Comparison of ENCODE assay signal across 1 cellular context in genomic region chr14:76953196-76953945, GRCh38.
TF ChIP-seq lines count a peak whose summit lies in the region.

No MANE protein-coding gene starts in this region.

TF ChIP-seq in GM12878, 131 proteins besides CTCF, POLR2A, EP300 and RAD21 (continued from another document):
- TF ChIP-seq ZBTB40 (IDR thresholded peaks at IDR 0.05; ENCODE audit: borderline replicate concordance), result no peak
- no peak for TF ChIP-seq CBX3 (IDR thresholded peaks at IDR 0.05; ENCODE audit: borderline replicate concordance, low read depth)
- TF ChIP-seq IKZF1 (conservative IDR thresholded peaks at IDR 0.05), result peak; percentile 68
- TF ChIP-seq SMAD1 (IDR thresholded peaks at IDR 0.05; ENCODE audit: low read depth, partially characterized antibody), result no peak
- no peak for TF ChIP-seq CBFB (IDR thresholded peaks at IDR 0.05; ENCODE audit: low read depth)
- peak; percentile 19 to 55; a peak in 2 of 4 replicates for TF ChIP-seq IKZF2 (IDR thresholded peaks at IDR 0.05)
- TF ChIP-seq NFIC (IDR thresholded peaks at IDR 0.05; ENCODE audit: low read depth, low read length), result no peak
- no peak for TF ChIP-seq ZBTB11 (CRISPR knock-in tag; IDR thresholded peaks at IDR 0.05)
- TF ChIP-seq IRF5 (IDR thresholded peaks at IDR 0.05; ENCODE audit: borderline replicate concordance), result no peak
- no peak for TF ChIP-seq RUNX3 (IDR thresholded peaks at IDR 0.05; ENCODE audit: low read length)
- no peak for TF ChIP-seq RELB (IDR thresholded peaks at IDR 0.05; ENCODE audit: low read depth)
- no peak for TF ChIP-seq MEF2B (IDR thresholded peaks at IDR 0.05; ENCODE audit: partially characterized antibody, poor library complexity, severe bottlenecking)
- TF ChIP-seq CHD2 (IDR thresholded peaks at IDR 0.05; ENCODE audit: borderline replicate concordance, low read depth, low read length), result no peak
- 0 out of 2 replicates have a peak, but pooled peaks have one; percentile 25 for TF ChIP-seq ZNF217 (IDR thresholded peaks at IDR 0.05)
